Comparison of ENCODE assay signal across 31 cellular contexts in the genomic region with DNA sequence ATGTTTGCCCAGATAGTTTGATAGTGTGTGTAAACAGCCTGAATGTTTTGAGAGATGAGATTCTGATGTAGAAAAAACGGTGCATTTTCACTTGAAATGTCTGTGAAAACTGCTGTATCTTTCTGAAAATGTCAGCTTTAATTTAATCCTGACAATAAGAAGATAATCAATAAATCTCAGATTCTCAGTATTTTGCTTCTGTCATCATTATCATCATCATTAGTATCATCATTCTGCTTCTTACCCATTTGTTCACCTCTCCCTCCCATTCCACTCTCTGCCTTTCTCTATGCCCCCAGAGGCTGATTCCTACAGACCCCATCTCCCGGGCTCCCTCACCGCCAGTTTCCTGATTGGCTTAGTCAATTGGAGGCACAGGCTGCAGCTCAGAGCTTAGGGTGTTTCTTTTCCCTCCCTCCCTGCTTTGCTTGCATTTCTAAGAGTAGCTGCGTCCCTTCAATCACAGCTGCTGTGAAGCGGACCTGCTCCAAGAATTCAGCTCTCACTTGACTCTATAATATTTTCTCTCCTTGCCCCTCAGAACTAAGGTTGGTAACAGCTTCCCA. TPM values are rescaled to one million over a fixed set of nuclear protein-coding genes. Genes with fewer than 3 reads are reported as not detected.
DNase-seq lines count a peak whose midpoint lies in the region; ATAC-seq, FAIRE-seq and TF ChIP-seq lines count a peak whose summit lies in the region.
"Had no signal": no experiment of that assay in that cellular context is flagged by ENCODE, and none has a peak within 500 bp of the region (broad histone marks: within the 10 kb centered on the region; RNA-seq: fewer than 3 reads in every experiment).

No MANE protein-coding gene starts in this region.

- ATAC-seq in A549 (no peak), left colon (peak; percentile 20)
- ATAC-seq: activated CD4-positive, alpha-beta T cell treated with anti-CD3 and anti-CD28 coated beads for 36 hours; PC-3 had no signal

- H2AFZ ChIP-seq in H9 (ENCODE audit: low read length), result no peak overlapping the region

- no peak overlapping the region for H2BK5ac ChIP-seq in H9 (ENCODE audit: insufficient read length, low read length)

- no peak overlapping the region for H3T11ph ChIP-seq in H9 (ENCODE audit: low read length)

- no peak for TF ChIP-seq CTCF in A549 (IDR thresholded peaks at IDR 0.05)
- TF ChIP-seq CTCF in H9 (conservative IDR thresholded peaks at IDR 0.05), result no peak
- TF ChIP-seq CTCF in foreskin fibroblast (IDR thresholded peaks at IDR 0.05; ENCODE audit: low read depth, low read length), result no peak

- no peak overlapping the region for H2BK120ac ChIP-seq in H9 (ENCODE audit: low read depth, low read length, poor library complexity, severe bottlenecking)

- peaks cover 13% of the 10 kb centered on the region for H3K27me3 Mint-ChIP-seq in H9 (ENCODE audit: low read depth)

- TF ChIP-seq RAD21 in A549 (conservative IDR thresholded peaks at IDR 0.05 in 1 of 2, IDR thresholded peaks at IDR 0.05 in 1 of 2), result no peak

- no peaks in the 10 kb centered on the region for H3K79me1 ChIP-seq in H9 (ENCODE audit: insufficient read depth, low read depth, low read length, poor library complexity, severe bottlenecking)

- FAIRE-seq in A549 (lab: Jason Lieb, UNC), result no peak
- FAIRE-seq: colon had no signal

- no peaks in the 10 kb centered on the region for H4K20me1 ChIP-seq in H9 (ENCODE audit: control insufficient read depth, insufficient read depth, insufficient read length)
- H4K20me1 ChIP-seq: BLaER1 had no signal

- no peak overlapping the region for H3K18ac ChIP-seq in H9 (ENCODE audit: insufficient read length, low read depth, low read length)

- no peak overlapping the region for H3K14ac ChIP-seq in H9 (ENCODE audit: insufficient read depth, low read length)

- H3K27me3 ChIP-seq in H9 (ENCODE audit: insufficient read depth, low read length), result no peaks in the 10 kb centered on the region
- H3K27me3 ChIP-seq: BLaER1, tibial nerve had no signal

- no peaks in the 10 kb centered on the region for H3K4me1 ChIP-seq in A549
- peaks cover 5% of the 10 kb centered on the region; the same call in 1 of the 2 replicates for H3K4me1 ChIP-seq in H9 (ENCODE audit: insufficient read depth, low read length)
- H3K4me1 ChIP-seq: BLaER1, left ventricle myocardium inferior, tibial nerve had no signal

- H3K79me2 ChIP-seq in H9 (ENCODE audit: insufficient read depth, low read length), result no peaks in the 10 kb centered on the region

- intact Hi-C loops in left colon (cut with DNase I, micrococcal nuclease), result no loop called here

- no peak overlapping the region for H2BK20ac ChIP-seq in H9 (ENCODE audit: low read depth, low read length, poor library complexity, severe bottlenecking)

- no peak overlapping the region for H3K27ac ChIP-seq in A549
- H3K27ac ChIP-seq in H9 (ENCODE audit: insufficient read length, low read depth, low read length), result no peak overlapping the region
- H3K27ac ChIP-seq: BLaER1, left ventricle myocardium inferior, tibial nerve had no signal

- no peak for DNase-seq in A549 (ENCODE audit: low read depth in 1 of 2, low spot score in 1 of 2)
- DNase-seq in H9, result peak; percentile 56
- DNase-seq in ecto neural progenitor cell (ENCODE audit: low spot score), result peak; percentile 50
- no peak for DNase-seq in left colon
- DNase-seq in foreskin fibroblast, result no peak
- DNase-seq in putamen (ENCODE audit: low spot score), result no peak
- DNase-seq in LoVo (ENCODE audit: low spot score), result no peak
- DNase-seq: activated CD4-positive, alpha-beta T cell treated with anti-CD3 and anti-CD28 coated beads for 36 hours; activated effector memory CD4-positive, alpha-beta T cell treated with Interleukin-2 at 50 U/mL for 16 hours; activated naive CD8-positive, alpha-beta T cell treated with anti-CD3 and anti-CD28 coated beads for 36 hours; activated T-cell treated with anti-CD3 and anti-CD28 coated beads for 4 hours; aorta; effector CD8-positive, alpha-beta T cell; GF-D8; head of caudate nucleus; left ventricle myocardium inferior; naive B cell; NCI-H2029; NCI-H446 treated with DMSO at 0.1 percent for 48 hours; nucleus accumbens; PC-3; stimulated activated CD8-positive, alpha-beta memory T cell treated with anti-CD3 and anti-CD28 coated beads, Interleukin-4, amount 100 ng/mL, for 48 hours had no signal

- no peak overlapping the region for H3K4ac ChIP-seq in H9 (ENCODE audit: low read depth, low read length)

- no peak overlapping the region for H4K91ac ChIP-seq in H9 (ENCODE audit: insufficient read length, low read depth, low read length)

- H3K4me3 ChIP-seq in A549, result no peak overlapping the region
- no peak overlapping the region for H3K4me3 ChIP-seq in foreskin fibroblast (ENCODE audit: low read depth in 1 of 2, low read length in 2 of 2)
- H3K4me3 ChIP-seq: BLaER1, left ventricle myocardium inferior, tibial nerve had no signal

- H3K4me2 ChIP-seq in A549 (no peak overlapping the region), H9 (ENCODE audit: insufficient read depth, insufficient read length, low read length) (peak overlapping the region; percentile 20)
- H3K4me2 ChIP-seq: BLaER1 had no signal

- H4K8ac ChIP-seq in H9 (replicated peaks; ENCODE audit: insufficient read length, low read depth, low read length), result no peak overlapping the region

- 1% methylated on average over 5 of the region's 5 CpGs for WGBS in A549 (ENCODE audit: missing lambda C conversion rate)
- no CpG with 5 or more reads among the region's 5 CpGs for WGBS in H9 (ENCODE audit: extremely low coverage, insufficient read length, low lambda C conversion rate)

- no peak overlapping the region for H4K5ac ChIP-seq in H9 (ENCODE audit: insufficient read length, low read depth, low read length)

- no peak overlapping the region for H3K23ac ChIP-seq in H9 (ENCODE audit: insufficient read length, low read depth, low read length)

- CTCF ChIA-PET in A549 (lab: Yijun Ruan, JAX), result interaction anchor here (0.6 to 0.7 kb wide), 2 partner anchors 104 to 248 kb away, joined by 3 to 5 read pairs; no protein-coding TSS in a partner anchor

- no peak for TF ChIP-seq EP300 in A549 (IDR thresholded peaks at IDR 0.05)

- POLR2A ChIA-PET in A549 (lab: Yijun Ruan, JAX), result no interaction called here

- peaks cover 0 to 20% (median 5%) of the 10 kb centered on the region in 3 experiments; a peak in 2 of 7 replicates for H3K36me3 Mint-ChIP-seq in H9 (ENCODE audit: insufficient read depth in 1 of 3, low read depth in 3 of 3)
- H3K36me3 Mint-ChIP-seq: activated naive CD8-positive, alpha-beta T cell treated with anti-CD3 and anti-CD28 coated beads for 36 hours had no signal

- no peak overlapping the region for H3K9ac ChIP-seq in H9 (ENCODE audit: extremely low read depth, insufficient read length, low read length)
- H3K9ac ChIP-seq: BLaER1 had no signal

- H3K56ac ChIP-seq in H9 (ENCODE audit: insufficient read length, low read depth, low read length), result no peak overlapping the region

- peak overlapping the region in 1 of 2 experiments; percentile 92; a peak in 2 of 5 replicates for H3K4me3 Mint-ChIP-seq in H9
- H3K4me3 Mint-ChIP-seq: activated CD4-positive, alpha-beta T cell treated with anti-CD3 and anti-CD28 coated beads for 36 hours; activated naive CD8-positive, alpha-beta T cell treated with anti-CD3 and anti-CD28 coated beads for 36 hours; naive B cell had no signal

- no peak overlapping the region for H2BK15ac ChIP-seq in H9 (ENCODE audit: low read depth, low read length)

- TF ChIP-seq POLR2A in A549 (IDR thresholded peaks at IDR 0.05; ENCODE audit: low read length), result no peak

- H3K4me1 Mint-ChIP-seq in H9, result peaks cover 16 to 22% of the 10 kb centered on the region in 2 experiments
- H3K4me1 Mint-ChIP-seq: activated CD4-positive, alpha-beta T cell treated with anti-CD3 and anti-CD28 coated beads for 36 hours; activated naive CD8-positive, alpha-beta T cell treated with anti-CD3 and anti-CD28 coated beads for 36 hours; naive B cell had no signal

- no peaks in the 10 kb centered on the region for H3K23me2 ChIP-seq in H9 (ENCODE audit: insufficient read length, low read depth, low read length, poor library complexity, severe bottlenecking)

- H3K27ac Mint-ChIP-seq in H9, result no peak overlapping the region; a peak in 1 of 7 replicates
- H3K27ac Mint-ChIP-seq: activated CD4-positive, alpha-beta T cell treated with anti-CD3 and anti-CD28 coated beads for 36 hours; activated naive CD8-positive, alpha-beta T cell treated with anti-CD3 and anti-CD28 coated beads for 36 hours; naive B cell had no signal

- H3K9me3 ChIP-seq in A549 (no peaks in the 10 kb centered on the region), H9 (ENCODE audit: control insufficient read depth, low read depth, low read length) (no peaks in the 10 kb centered on the region)
- H3K9me3 ChIP-seq: BLaER1, left ventricle myocardium inferior had no signal

- no peak overlapping the region for H2BK12ac ChIP-seq in H9 (ENCODE audit: insufficient read length, low read depth, low read length)

- peaks cover 10 to 18% of the 10 kb centered on the region in 2 experiments; a peak in 4 of 5 replicates for H3K9me3 Mint-ChIP-seq in H9

- H2AK5ac ChIP-seq in H9 (ENCODE audit: insufficient read length, low read length), result no peak overlapping the region

TF ChIP-seq in A549, 52 proteins besides CTCF, POLR2A, EP300 and RAD21:
- TF ChIP-seq TFCP2L1 (CRISPR knock-in tag; IDR thresholded peaks at IDR 0.05), result no peak
- no peak for TF ChIP-seq ESRRA (IDR thresholded peaks at IDR 0.05; ENCODE audit: borderline replicate concordance, low read length)
- no peak for TF ChIP-seq EHF (CRISPR knock-in tag; IDR thresholded peaks at IDR 0.05)
- TF ChIP-seq MAFK (IDR thresholded peaks at IDR 0.05; ENCODE audit: partially characterized antibody), result peak; percentile 45
- TF ChIP-seq GATA3 (IDR thresholded peaks at IDR 0.05; ENCODE audit: borderline replicate concordance), result no peak

RNA-seq across cellular contexts. Expression of gene SNTN, which starts 8.2 kb away (rescaled TPM):
- not detected in 2 replicates for polyA plus RNA-seq in A549 (2011; rRNA removed)
- polyA plus RNA-seq in A549 (2012; cell fraction: cytosol; rRNA removed), result not detected in 2 replicates
- polyA plus RNA-seq in A549 (2012; cell fraction: nucleus; rRNA removed), result not detected in 2 replicates
- polyA plus RNA-seq in A549 (2017; fragmentation: RNase III; extraction: RNeasy Plus Mini Kit Qiagen cat#74134 plus additional on column Dnase treatment), result not detected in 3 replicates
- polyA minus RNA-seq in A549 (2011; rRNA and poly(A)+ RNA removed), result not detected in 2 replicates
- not detected in 2 replicates for total RNA-seq in H9 (2021)
- under 1 TPM in 1 of 2 donors, not detected in 1; 0.39 TPM for total RNA-seq in left colon
- total RNA-seq: activated CD4-positive, alpha-beta T cell treated with anti-CD3 and anti-CD28 coated beads for 36 hours; activated naive CD8-positive, alpha-beta T cell treated with anti-CD3 and anti-CD28 coated beads for 36 hours; aorta; epithelial cell of proximal tubule; left ventricle myocardium inferior; LHCN-M2; PC-3; pulmonary artery endothelial cell; skeletal muscle tissue; T-helper 2 cell treated with Interferon-gamma antibody and Interleukin-4, amounts not matched to agents 100 ng/mL and 5 ng/mL, for 36 hours; tibial nerve had no signal
- polyA plus RNA-seq: AG04450, aorta had no signal

Comparison
In these comparisons a context has a peak if more than half of its experiments do, and no peak if none do; other contexts are left out.
1. DNase-seq: peak in H9 (single experiment) and ecto neural progenitor cell (single experiment); none in A549 (0 of 2), left colon (0 of 2), foreskin fibroblast (0 of 2), putamen (single experiment) and LoVo (single experiment).